1 cellular context compared by ENCODE assay signal in genomic region chr6:113970808-113971676, GRCh38.
TF ChIP-seq lines count a peak whose summit lies in the region.

Gene HDAC2 (minus strand): TSS chr6:113971148. CDS start chr6:113970908, 240 bp downstream.

TF ChIP-seq in GM23338, 12 proteins besides CTCF, POLR2A, EP300 and RAD21 (continued from another document):
- TF ChIP-seq ZNF462 (CRISPR knock-in tag; IDR thresholded peaks at IDR 0.05) (no peak), STAT1 (IDR thresholded peaks at IDR 0.05; ENCODE audit: unreplicated experiment) (no peak)
